Comparison of ENCODE assay signal across 14 cellular contexts in genomic region chr15:93121089-93121488, GRCh38. TPM values are rescaled to one million over a fixed set of nuclear protein-coding genes. Genes with fewer than 3 reads are reported as not detected.
"Had no signal": no experiment of that assay in that cellular context is flagged by ENCODE, and none has a peak within 500 bp of the region (broad histone marks: within the 10 kb centered on the region; RNA-seq: fewer than 3 reads in every experiment).

No MANE protein-coding gene starts in this region.

- ATAC-seq: effector memory CD8-positive, alpha-beta T cell; left ventricle myocardium superior; naive thymus-derived CD8-positive, alpha-beta T cell; pancreas; stimulated activated effector memory CD8-positive, alpha-beta T cell treated with anti-CD3 and anti-CD28 coated beads, Interleukin-12 subunit alpha, Interleukin-12 subunit beta, amount 100 ng/mL, for 72 hours had no signal

- H3K27ac ChIP-seq: pancreas had no signal

- H3K27me3 ChIP-seq: pancreas had no signal

- H3K36me3 ChIP-seq: pancreas had no signal

- H3K4me3 ChIP-seq: pancreas had no signal

- DNase-seq: activated CD4-positive, CD25-positive, alpha-beta regulatory T cell treated with anti-CD3 and anti-CD28 coated beads, Interleukin-2, amount 50 U/mL, for 72 hours; activated naive CD4-positive, alpha-beta T cell treated with Interleukin-2 at 50 U/mL for 16 hours; activated T-cell treated with anti-CD3 and anti-CD28 coated beads for 4 hours; anterior cingulate cortex; cerebellar nuclear complex; dermis blood vessel endothelial cell; effector memory CD8-positive, alpha-beta T cell; foreskin melanocyte; left ventricle myocardium superior; naive thymus-derived CD8-positive, alpha-beta T cell; pancreas; stimulated activated CD4-positive, alpha-beta T cell treated with anti-CD3 and anti-CD28 coated beads, Interleukin-1b, Interleukin-23, amount 100 ng/mL, for 48 hours had no signal

- H3K9me3 ChIP-seq: pancreas had no signal

- H3K4me1 ChIP-seq: pancreas had no signal

RNA-seq across cellular contexts. Expression of gene RGMA, which starts 32.1 kb away (rescaled TPM):
- total RNA-seq: activated CD8-positive, alpha-beta memory T cell treated with anti-CD3 and anti-CD28 coated beads for 36 hours; naive thymus-derived CD8-positive, alpha-beta T cell had no signal
